16 cellular contexts compared by ENCODE assay signal in the genomic region with DNA sequence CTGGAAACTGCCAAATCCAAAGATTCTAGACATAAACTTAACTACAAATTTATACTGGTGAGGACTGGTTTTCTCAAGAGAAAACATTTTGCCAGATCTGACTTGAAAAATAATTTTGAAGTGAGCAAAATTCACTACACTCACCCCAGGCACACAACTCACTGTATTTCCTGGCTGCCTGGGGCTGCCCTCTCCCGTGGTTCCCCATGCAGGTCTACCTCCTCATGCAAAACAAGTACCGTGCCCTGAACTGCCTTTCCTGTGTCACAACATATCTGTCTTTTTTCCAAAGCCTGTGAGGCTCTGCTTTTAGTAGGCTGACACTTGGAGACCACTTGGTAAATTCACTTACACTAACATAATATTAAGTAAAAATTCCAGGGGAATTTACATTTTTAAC.
A peak's percentile ranks its signal among the peaks of the same experiment; 100 is the strongest.
DNase-seq lines count a peak whose midpoint lies in the region; ATAC-seq and TF ChIP-seq lines count a peak whose summit lies in the region.
"Had no signal": no experiment of that assay in that cellular context is flagged by ENCODE, and none has a peak within 500 bp of the region (broad histone marks: within the 10 kb centered on the region; RNA-seq: fewer than 3 reads in every experiment).

No MANE protein-coding gene starts in this region.

- H3K9me3 Mint-ChIP-seq in activated CD4-positive, alpha-beta T cell treated with anti-CD3 and anti-CD28 coated beads, Interleukin-2, amount 10 ng/mL, durations not matched to agents 7 days and 5 days: peaks cover 11% of the 10 kb centered on the region
- peaks cover 7% of the 10 kb centered on the region for H3K9me3 Mint-ChIP-seq in activated naive CD8-positive, alpha-beta T cell treated with anti-CD3 and anti-CD28 coated beads, Interleukin-2, amount 10 ng/mL, durations not matched to agents 7 days and 5 days
- H3K9me3 Mint-ChIP-seq in activated naive CD8-positive, alpha-beta T cell treated with anti-CD3 and anti-CD28 coated beads for 36 hours: peaks cover 1% of the 10 kb centered on the region
- H3K9me3 Mint-ChIP-seq: CD14-positive monocyte; CD4-positive, alpha-beta memory T cell; H9 had no signal

- H3K36me3 Mint-ChIP-seq in activated CD4-positive, alpha-beta T cell treated with anti-CD3 and anti-CD28 coated beads, Interleukin-2, amount 10 ng/mL, durations not matched to agents 7 days and 5 days (ENCODE audit: low read depth): peaks cover 9% of the 10 kb centered on the region
- peaks cover 24% of the 10 kb centered on the region for H3K36me3 Mint-ChIP-seq in activated naive CD8-positive, alpha-beta T cell treated with anti-CD3 and anti-CD28 coated beads, Interleukin-2, amount 10 ng/mL, durations not matched to agents 7 days and 5 days
- no peaks in the 10 kb centered on the region for H3K36me3 Mint-ChIP-seq in activated naive CD8-positive, alpha-beta T cell treated with anti-CD3 and anti-CD28 coated beads for 36 hours
- H3K36me3 Mint-ChIP-seq: CD14-positive monocyte; CD4-positive, alpha-beta memory T cell had no signal

- H3K4me3 Mint-ChIP-seq in activated CD4-positive, alpha-beta T cell treated with anti-CD3 and anti-CD28 coated beads, Interleukin-2, amount 10 ng/mL, durations not matched to agents 7 days and 5 days: no peak overlapping the region
- no peak overlapping the region for H3K4me3 Mint-ChIP-seq in activated naive CD8-positive, alpha-beta T cell treated with anti-CD3 and anti-CD28 coated beads, Interleukin-2, amount 10 ng/mL, durations not matched to agents 7 days and 5 days
- H3K4me3 Mint-ChIP-seq in activated naive CD8-positive, alpha-beta T cell treated with anti-CD3 and anti-CD28 coated beads for 36 hours: no peak overlapping the region
- H3K4me3 Mint-ChIP-seq: CD14-positive monocyte; CD4-positive, alpha-beta memory T cell; H9 had no signal

- H2AFZ ChIP-seq in DND-41 (ENCODE audit: low read depth, low read length) (no peak overlapping the region), Loucy (ENCODE audit: low read length) (0 out of 2 replicates have a peak overlapping the region, but pooled peaks have one; percentile 31)

- no peaks in the 10 kb centered on the region for H3K9me2 ChIP-seq in Loucy (replicated peaks; ENCODE audit: low read depth, low read length)

- DNase-seq in activated CD4-positive, alpha-beta T cell treated with anti-CD3 and anti-CD28 coated beads for 48 hours: peak; percentile 22
- DNase-seq in activated CD4-positive, alpha-beta T cell treated with anti-CD3 and anti-CD28 coated beads, Interleukin-2, amount 10 ng/mL, durations not matched to agents 7 days and 5 days: no peak
- DNase-seq in activated naive CD8-positive, alpha-beta T cell treated with anti-CD3 and anti-CD28 coated beads, Interleukin-2, amount 10 ng/mL, durations not matched to agents 7 days and 5 days: no peak
- no peak for DNase-seq in activated naive CD8-positive, alpha-beta T cell treated with anti-CD3 and anti-CD28 coated beads for 36 hours
- DNase-seq in DND-41 (peak; percentile 24), HT-29 (ENCODE audit: low spot score) (no peak), epidermal melanocyte (ENCODE audit: insufficient read length, low spot score) (no peak)
- DNase-seq: 8988T; CD4-positive, alpha-beta memory T cell; DMS153; DMS79; GF-D8; H9 had no signal

- POLR2A ChIA-PET in activated CD4-positive, alpha-beta T cell treated with anti-CD3 and anti-CD28 coated beads, Interleukin-2, amount 10 ng/mL, durations not matched to agents 7 days and 5 days (lab: Charles Lee): no interaction called here
- POLR2A ChIA-PET in activated naive CD8-positive, alpha-beta T cell treated with anti-CD3 and anti-CD28 coated beads, Interleukin-2, amount 10 ng/mL, durations not matched to agents 7 days and 5 days (lab: Charles Lee): interaction anchor here (0.6 to 6.4 kb wide), 3 partner anchors 16 to 71 kb away, joined by 3 to 116 read pairs (median 4); partner anchors contain the start of gene LIF

- peaks cover 12% of the 10 kb centered on the region for H3K4me1 Mint-ChIP-seq in activated CD4-positive, alpha-beta T cell treated with anti-CD3 and anti-CD28 coated beads, Interleukin-2, amount 10 ng/mL, durations not matched to agents 7 days and 5 days
- peaks cover 24% of the 10 kb centered on the region for H3K4me1 Mint-ChIP-seq in activated naive CD8-positive, alpha-beta T cell treated with anti-CD3 and anti-CD28 coated beads, Interleukin-2, amount 10 ng/mL, durations not matched to agents 7 days and 5 days
- H3K4me1 Mint-ChIP-seq in activated naive CD8-positive, alpha-beta T cell treated with anti-CD3 and anti-CD28 coated beads for 36 hours: peaks cover 2% of the 10 kb centered on the region
- H3K4me1 Mint-ChIP-seq: CD14-positive monocyte, H9 had no signal

- H3K36me3 ChIP-seq in DND-41 (ENCODE audit: insufficient read depth, low read length) (no peaks in the 10 kb centered on the region), Loucy (ENCODE audit: insufficient read depth, low read length) (no peaks in the 10 kb centered on the region)
- H3K36me3 ChIP-seq: BLaER1 had no signal

- TF ChIP-seq CTCF in DND-41 (IDR thresholded peaks at IDR 0.05; ENCODE audit: borderline replicate concordance, extremely low read depth, low read length, poor library complexity, severe bottlenecking) (no peak), Loucy (conservative IDR thresholded peaks at IDR 0.05; ENCODE audit: low read length) (no peak)

- CTCF ChIA-PET in activated CD4-positive, alpha-beta T cell treated with anti-CD3 and anti-CD28 coated beads, Interleukin-2, amount 10 ng/mL, durations not matched to agents 7 days and 5 days (lab: Charles Lee): interaction anchor here (1.4 to 2.1 kb wide), 2 partner anchors 8 to 12 kb away, joined by 5 to 7 read pairs; no protein-coding TSS in a partner anchor

- H3K27ac ChIP-seq in DND-41 (ENCODE audit: low read length): peak overlapping the region; percentile 23; the same call in 1 of the 2 replicates
- H3K27ac ChIP-seq: BLaER1 had no signal

- no peak overlapping the region for H3K27ac Mint-ChIP-seq in activated CD4-positive, alpha-beta T cell treated with anti-CD3 and anti-CD28 coated beads, Interleukin-2, amount 10 ng/mL, durations not matched to agents 7 days and 5 days
- no peak overlapping the region for H3K27ac Mint-ChIP-seq in activated naive CD8-positive, alpha-beta T cell treated with anti-CD3 and anti-CD28 coated beads, Interleukin-2, amount 10 ng/mL, durations not matched to agents 7 days and 5 days
- H3K27ac Mint-ChIP-seq in activated naive CD8-positive, alpha-beta T cell treated with anti-CD3 and anti-CD28 coated beads for 36 hours: no peak overlapping the region
- H3K27ac Mint-ChIP-seq: CD14-positive monocyte; CD4-positive, alpha-beta memory T cell; H9 had no signal

- H3K27me3 Mint-ChIP-seq in activated CD4-positive, alpha-beta T cell treated with anti-CD3 and anti-CD28 coated beads, Interleukin-2, amount 10 ng/mL, durations not matched to agents 7 days and 5 days: no peaks in the 10 kb centered on the region
- H3K27me3 Mint-ChIP-seq in activated naive CD8-positive, alpha-beta T cell treated with anti-CD3 and anti-CD28 coated beads, Interleukin-2, amount 10 ng/mL, durations not matched to agents 7 days and 5 days: no peaks in the 10 kb centered on the region
- no peaks in the 10 kb centered on the region for H3K27me3 Mint-ChIP-seq in activated naive CD8-positive, alpha-beta T cell treated with anti-CD3 and anti-CD28 coated beads for 36 hours
- H3K27me3 Mint-ChIP-seq: CD4-positive, alpha-beta memory T cell had no signal

- H3K4me1 ChIP-seq in DND-41 (ENCODE audit: insufficient read depth, low read length): peaks cover 32% of the 10 kb centered on the region
- peaks cover 40% of the 10 kb centered on the region for H3K4me1 ChIP-seq in Loucy (ENCODE audit: insufficient read depth, low read length, poor library complexity, severe bottlenecking)
- H3K4me1 ChIP-seq: BLaER1 had no signal

- H3F3A ChIP-seq in Loucy (ENCODE audit: low read depth): no peaks in the 10 kb centered on the region

- no peak overlapping the region for H3K4me2 ChIP-seq in DND-41 (ENCODE audit: insufficient read depth, low read length)
- H3K4me2 ChIP-seq in Loucy (ENCODE audit: low read depth, low read length, poor library complexity, severe bottlenecking): peak overlapping the region; percentile 67
- H3K4me2 ChIP-seq: BLaER1 had no signal

- H3K4me3 ChIP-seq in DND-41 (ENCODE audit: low read depth in 1 of 2, low read length in 2 of 2) (no peak overlapping the region), Loucy (ENCODE audit: low read length, poor library complexity, severe bottlenecking) (no peak overlapping the region)
- H3K4me3 ChIP-seq: BLaER1 had no signal

- H4K20me1 ChIP-seq in DND-41 (ENCODE audit: insufficient read depth, low read length): no peaks in the 10 kb centered on the region
- H4K20me1 ChIP-seq in Loucy (ENCODE audit: insufficient read depth, low read length, poor library complexity, severe bottlenecking): no peaks in the 10 kb centered on the region
- H4K20me1 ChIP-seq: BLaER1 had no signal

- H3K27me3 ChIP-seq in DND-41 (ENCODE audit: insufficient read depth, low read length, poor library complexity): no peaks in the 10 kb centered on the region
- H3K27me3 ChIP-seq in Loucy (ENCODE audit: insufficient read depth, low read length, poor library complexity, severe bottlenecking): no peaks in the 10 kb centered on the region
- H3K27me3 ChIP-seq: BLaER1 had no signal

- H3K9ac ChIP-seq in DND-41 (ENCODE audit: low read depth, low read length) (no peak overlapping the region), Loucy (ENCODE audit: low read depth, low read length, poor library complexity, severe bottlenecking) (no peak overlapping the region)
- H3K9ac ChIP-seq: BLaER1 had no signal

- H3K9me3 ChIP-seq in DND-41 (ENCODE audit: insufficient read depth, low read length, severe bottlenecking) (no peaks in the 10 kb centered on the region), Loucy (ENCODE audit: insufficient read depth, low read depth, low read length) (no peaks in the 10 kb centered on the region)
- H3K9me3 ChIP-seq: BLaER1 had no signal

- peak; percentile 66 for ATAC-seq in activated naive CD8-positive, alpha-beta T cell treated with anti-CD3 and anti-CD28 coated beads, Interleukin-2, amount 10 ng/mL, durations not matched to agents 7 days and 5 days (ENCODE audit: low read depth)
- no peak for ATAC-seq in DND-41 (ENCODE audit: insufficient read depth, low read depth)

- no peaks in the 10 kb centered on the region for H3K79me2 ChIP-seq in DND-41 (ENCODE audit: insufficient read depth, low read length)
- H3K79me2 ChIP-seq in Loucy (ENCODE audit: insufficient read depth, low read length): no peaks in the 10 kb centered on the region

Comparison
In these comparisons a context has a peak if more than half of its experiments do, and no peak if none do; other contexts are left out.
1. DNase-seq: peak in activated CD4-positive, alpha-beta T cell treated with anti-CD3 and anti-CD28 coated beads for 48 hours (single experiment) and DND-41 (single experiment); none in activated CD4-positive, alpha-beta T cell treated with anti-CD3 and anti-CD28 coated beads, Interleukin-2, amount 10 ng/mL, durations not matched to agents 7 days and 5 days (single experiment), activated naive CD8-positive, alpha-beta T cell treated with anti-CD3 and anti-CD28 coated beads, Interleukin-2, amount 10 ng/mL, durations not matched to agents 7 days and 5 days (single experiment), activated naive CD8-positive, alpha-beta T cell treated with anti-CD3 and anti-CD28 coated beads for 36 hours (single experiment), HT-29 (single experiment) and epidermal melanocyte (single experiment).